35 cellular contexts compared by ENCODE assay signal in the genomic region with DNA sequence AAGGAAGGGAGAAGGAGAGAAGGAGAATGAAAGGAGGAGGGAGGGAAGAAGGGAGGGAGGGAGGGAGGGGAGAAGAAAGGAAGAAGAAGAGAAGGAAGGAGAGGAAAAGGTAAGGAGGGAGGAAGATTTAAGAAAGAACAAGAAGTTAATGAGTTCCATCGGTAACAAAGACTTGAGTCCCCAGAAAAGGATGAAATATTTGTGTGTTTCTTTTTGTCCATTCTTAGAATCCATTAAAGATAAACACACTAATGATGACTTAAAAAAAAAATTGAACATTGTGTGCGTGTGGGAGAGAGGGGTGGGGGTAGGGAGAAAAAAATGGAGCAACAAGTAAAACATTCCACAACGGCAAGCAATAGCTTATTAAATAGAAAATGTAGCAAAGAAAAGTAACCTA.
"Had no signal": no experiment of that assay in that cellular context is flagged by ENCODE, and none has a peak within 500 bp of the region (broad histone marks: within the 10 kb centered on the region; RNA-seq: fewer than 3 reads in every experiment).

No MANE protein-coding gene starts in this region.

- H3K9me3 ChIP-seq: adrenal gland, body of pancreas, breast epithelium had no signal

- H3K4me3 ChIP-seq: adrenal gland, body of pancreas, breast epithelium had no signal

- ATAC-seq: activated CD8-positive, alpha-beta T cell treated with anti-CD3 and anti-CD28 coated beads for 36 hours; activated naive CD4-positive, alpha-beta T cell treated with anti-CD3 and anti-CD28 coated beads, Interleukin-2, amount 50 U/mL, for 72 hours; activated T-cell treated with anti-CD3 and anti-CD28 coated beads, Interleukin-2, amount 50 U/mL, for 4 hours; activated T-cell treated with anti-CD3 and anti-CD28 coated beads, Interleukin-2, amount 50 U/mL, for 72 hours; activated T-helper 17 cell treated with anti-CD3 and anti-CD28 coated beads, Interleukin-2, amount 50 U/mL, for 72 hours; body of pancreas; T-cell had no signal

- H3K27ac Mint-ChIP-seq: activated B cell treated with CpG ODN at 0.5 μM for 24 hours; activated CD4-positive, alpha-beta memory T cell treated with anti-CD3 and anti-CD28 coated beads for 36 hours; activated CD4-positive, alpha-beta T cell treated with anti-CD3 and anti-CD28 coated beads, Interleukin-2, amount 10 ng/mL, durations not matched to agents 24 days and 14 days; activated CD8-positive, alpha-beta T cell treated with anti-CD3 and anti-CD28 coated beads for 36 hours; activated naive CD4-positive, alpha-beta T cell treated with anti-CD3 and anti-CD28 coated beads for 36 hours; activated naive CD4-positive, alpha-beta T cell treated with anti-CD3 and anti-CD28 coated beads, Interleukin-2, amount 50 U/mL, for 72 hours; activated naive CD8-positive, alpha-beta T cell treated with anti-CD3 and anti-CD28 coated beads for 36 hours; activated T-cell treated with anti-CD3 and anti-CD28 coated beads, Interleukin-2, amount 50 U/mL, for 72 hours; activated T-helper 1 cell treated with anti-CD3 and anti-CD28 coated beads, Interleukin-12 subunit alpha, Interleukin-12 subunit beta, Interleukin-2, Interleukin-4 antibody, amounts not matched to agents 30 ng/mL and 10 ng/mL and 1 ng/mL, durations not matched to agents 14 hours and 24 hours and 36 hours; activated T-helper 17 cell treated with anti-CD3 and anti-CD28 coated beads, Interleukin-2, amount 50 U/mL, for 72 hours; T-cell; T-helper 2 cell treated with Interferon-gamma antibody and Interleukin-4, amounts not matched to agents 5 μg/mL and 100 μg/mL, for 36 hours had no signal

- H3K4me1 Mint-ChIP-seq: activated B cell treated with CpG ODN at 0.5 μM for 24 hours; activated CD4-positive, alpha-beta T cell treated with anti-CD3 and anti-CD28 coated beads, Interleukin-2, amount 10 ng/mL, durations not matched to agents 24 days and 14 days; activated naive CD8-positive, alpha-beta T cell treated with anti-CD3 and anti-CD28 coated beads for 36 hours; activated T-helper 17 cell treated with anti-CD3 and anti-CD28 coated beads, Interleukin-2, amount 50 U/mL, for 72 hours; T-cell had no signal

- H3K4me3 Mint-ChIP-seq: activated B cell treated with CpG ODN at 0.5 μM for 24 hours; activated CD4-positive, alpha-beta memory T cell treated with anti-CD3 and anti-CD28 coated beads for 36 hours; activated CD4-positive, alpha-beta T cell treated with anti-CD3 and anti-CD28 coated beads, Interleukin-2, amount 10 ng/mL, durations not matched to agents 24 days and 14 days; activated CD8-positive, alpha-beta T cell treated with anti-CD3 and anti-CD28 coated beads for 36 hours; activated naive CD4-positive, alpha-beta T cell treated with anti-CD3 and anti-CD28 coated beads for 36 hours; activated naive CD8-positive, alpha-beta T cell treated with anti-CD3 and anti-CD28 coated beads for 36 hours; activated T-cell treated with anti-CD3 and anti-CD28 coated beads, Interleukin-2, amount 50 U/mL, for 4 hours; activated T-cell treated with anti-CD3 and anti-CD28 coated beads, Interleukin-2, amount 50 U/mL, for 72 hours; activated T-helper 1 cell treated with anti-CD3 and anti-CD28 coated beads, Interleukin-12 subunit alpha, Interleukin-12 subunit beta, Interleukin-2, Interleukin-4 antibody, amounts not matched to agents 30 ng/mL and 10 ng/mL and 1 ng/mL, durations not matched to agents 14 hours and 24 hours and 36 hours; activated T-helper 17 cell treated with anti-CD3 and anti-CD28 coated beads, Interleukin-2, amount 50 U/mL, for 72 hours; T-cell; T-helper 2 cell treated with Interferon-gamma antibody and Interleukin-4, amounts not matched to agents 5 μg/mL and 100 μg/mL, for 36 hours had no signal

- FAIRE-seq: astrocyte had no signal

- DNase-seq: activated B cell treated with CpG ODN at 0.5 μM for 24 hours; activated CD4-positive, alpha-beta memory T cell treated with anti-CD3 and anti-CD28 coated beads for 36 hours; activated CD4-positive, alpha-beta T cell treated with anti-CD3 and anti-CD28 coated beads for 4 hours; activated CD4-positive, alpha-beta T cell treated with anti-CD3 and anti-CD28 coated beads, Interleukin-2, amount 10 ng/mL, durations not matched to agents 24 days and 14 days; activated CD4-positive, alpha-beta T cell treated with anti-CD3 and anti-CD28 coated beads, Interleukin-2, amount 50 U/mL, for 1 hour; activated CD4-positive, alpha-beta T cell treated with anti-CD3 and anti-CD28 coated beads, Interleukin-2, amount 50 U/mL, for 4 hours; activated CD4-positive, CD25-positive, alpha-beta regulatory T cell treated with anti-CD3 and anti-CD28 coated beads, Interleukin-2, amount 50 U/mL, for 72 hours; activated CD8-positive, alpha-beta memory T cell treated with anti-CD3 and anti-CD28 coated beads, Interleukin-2, amount 50 U/mL, for 4 hours; activated CD8-positive, alpha-beta T cell treated with anti-CD3 and anti-CD28 coated beads for 36 hours; activated effector memory CD4-positive, alpha-beta T cell treated with anti-CD3 and anti-CD28 coated beads, Interleukin-2, amount 50 U/mL, for 16 hours; activated gamma-delta T cell treated with Interleukin-2 at 50 U/mL for 16 hours; activated naive CD4-positive, alpha-beta T cell; activated naive CD4-positive, alpha-beta T cell treated with anti-CD3 and anti-CD28 coated beads for 36 hours; activated naive CD4-positive, alpha-beta T cell treated with anti-CD3 and anti-CD28 coated beads, Interleukin-2, amount 50 U/mL, for 16 hours; activated naive CD8-positive, alpha-beta T cell treated with anti-CD3 and anti-CD28 coated beads for 36 hours; activated T-cell treated with anti-CD3 and anti-CD28 coated beads for 4 hours; activated T-cell treated with anti-CD3 and anti-CD28 coated beads, Interleukin-2, amount 50 U/mL, for 1 hour; activated T-cell treated with anti-CD3 and anti-CD28 coated beads, Interleukin-2, amount 50 U/mL, for 4 hours; activated T-cell treated with anti-CD3 and anti-CD28 coated beads, Interleukin-2, amount 50 U/mL, for 72 hours; adrenal gland; amniotic stem cell; aorta; body of pancreas; brain microvascular endothelial cell; central memory CD4-positive, alpha-beta T cell; T-cell; T-helper 2 cell; T-helper 9 cell had no signal

- H3K36me3 ChIP-seq: adrenal gland, brain microvascular endothelial cell, breast epithelium had no signal

- H3K27me3 Mint-ChIP-seq: activated B cell treated with CpG ODN at 0.5 μM for 24 hours; activated CD4-positive, alpha-beta memory T cell treated with anti-CD3 and anti-CD28 coated beads for 36 hours; activated CD4-positive, alpha-beta T cell treated with anti-CD3 and anti-CD28 coated beads, Interleukin-2, amount 10 ng/mL, durations not matched to agents 24 days and 14 days; activated CD8-positive, alpha-beta T cell treated with anti-CD3 and anti-CD28 coated beads for 36 hours; activated naive CD8-positive, alpha-beta T cell treated with anti-CD3 and anti-CD28 coated beads for 36 hours; activated T-helper 17 cell treated with anti-CD3 and anti-CD28 coated beads, Interleukin-2, amount 50 U/mL, for 72 hours; T-cell had no signal

- H3K4me1 ChIP-seq: adrenal gland, body of pancreas, breast epithelium had no signal

- H3K27me3 ChIP-seq: adrenal gland, body of pancreas, brain microvascular endothelial cell, breast epithelium had no signal

- H3K27ac ChIP-seq: adrenal gland, body of pancreas, brain microvascular endothelial cell, breast epithelium, VCaP had no signal
